In the genomic region with DNA sequence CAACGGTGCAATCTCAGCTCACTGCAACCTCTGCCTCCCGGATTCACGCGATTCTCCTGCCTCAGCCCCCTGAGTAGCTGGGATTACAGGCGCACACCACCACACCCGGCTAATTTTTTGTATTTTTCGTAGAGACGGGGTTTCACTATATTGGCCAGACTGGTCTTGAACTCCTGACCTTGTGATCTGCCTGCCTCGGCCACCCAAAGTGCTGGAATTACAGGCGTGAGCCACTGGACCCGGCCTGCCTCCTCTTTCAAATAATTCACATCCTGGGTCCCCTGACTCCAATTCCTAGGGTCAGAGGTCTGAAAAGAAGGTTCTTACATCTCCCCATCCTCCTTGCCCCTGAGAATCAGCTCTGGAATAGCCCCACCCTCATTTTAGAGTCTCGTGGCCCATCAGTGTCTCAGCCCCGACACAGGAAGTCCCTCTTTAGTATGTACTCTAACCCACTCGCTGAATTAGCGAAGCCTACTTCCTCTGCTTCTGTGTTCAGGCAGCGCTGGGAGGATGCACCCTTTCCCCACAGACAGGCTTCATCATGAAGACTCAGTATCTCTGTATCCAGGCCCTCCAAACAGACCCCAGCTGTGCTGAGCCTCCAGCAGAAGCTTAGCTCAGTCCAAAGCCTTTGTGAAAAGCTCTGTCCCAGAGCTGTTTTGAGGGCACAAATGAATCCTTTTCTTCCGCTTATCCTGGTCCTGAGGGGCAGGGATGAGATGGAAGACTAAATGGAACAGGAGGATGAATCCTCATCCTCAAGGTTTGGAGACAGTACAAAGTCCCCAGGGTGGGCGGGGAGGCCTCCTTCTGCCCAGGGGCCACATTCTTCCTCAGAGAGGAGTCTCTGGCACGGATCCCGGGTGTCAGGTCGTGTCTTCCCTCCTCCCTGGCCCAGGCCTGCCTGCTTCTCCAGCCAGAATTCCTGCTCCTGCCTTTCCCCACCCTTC, we compare ENCODE assay signal across 8 cellular contexts. TPM values are rescaled to one million over a fixed set of nuclear protein-coding genes. Genes with fewer than 3 reads are reported as not detected.
A peak's percentile ranks its signal among the peaks of the same experiment; 100 is the strongest.
DNase-seq lines count a peak whose midpoint lies in the region; ATAC-seq and TF ChIP-seq lines count a peak whose summit lies in the region.

No MANE protein-coding gene starts in this region.

- H3K4me3 Mint-ChIP-seq in CD4-positive, CD25-positive, alpha-beta regulatory T cell = peak overlapping the region; percentile 85 to 88 (median 87)
- H3K4me3 Mint-ChIP-seq in osteocyte (ENCODE audit: unreplicated experiment) = no peak overlapping the region

- peaks cover 15 to 72% (median 32%) of the 10 kb centered on the region in 4 donors for H3K4me1 Mint-ChIP-seq in CD4-positive, CD25-positive, alpha-beta regulatory T cell
- peaks cover 44% of the 10 kb centered on the region for H3K4me1 Mint-ChIP-seq in osteocyte (ENCODE audit: unreplicated experiment)

- H3K9me3 ChIP-seq in CD4-positive, CD25-positive, alpha-beta regulatory T cell (ENCODE audit: control insufficient read depth in 2 of 2, low read length in 2 of 2) = no peaks in the 10 kb centered on the region

- H3K4me1 ChIP-seq in CD4-positive, CD25-positive, alpha-beta regulatory T cell (ENCODE audit: control insufficient read depth, insufficient read depth, low read length, poor library complexity, severe bottlenecking) = peaks cover 59% of the 10 kb centered on the region

- peak; percentile 82 to 83 for ATAC-seq in CD4-positive, CD25-positive, alpha-beta regulatory T cell (ENCODE audit: low read depth in 2 of 2)
- peak; percentile 60 for ATAC-seq in GM18907 (IDR thresholded peaks at IDR 0.05; ENCODE audit: unreplicated experiment)
- ATAC-seq in HG03196 (IDR thresholded peaks at IDR 0.05; ENCODE audit: unreplicated experiment) = peak; percentile 64

- H3K27me3 Mint-ChIP-seq in CD4-positive, CD25-positive, alpha-beta regulatory T cell = peaks cover 4% of the 10 kb centered on the region
- no peaks in the 10 kb centered on the region for H3K27me3 Mint-ChIP-seq in osteocyte (ENCODE audit: unreplicated experiment)

- H3K27me3 ChIP-seq in CD4-positive, CD25-positive, alpha-beta regulatory T cell (ENCODE audit: control insufficient read depth, insufficient read depth, low read length) = no peaks in the 10 kb centered on the region

- H3K4me3 ChIP-seq in CD4-positive, CD25-positive, alpha-beta regulatory T cell (ENCODE audit: low read depth, low read length) = peak overlapping the region; percentile 44

- no peak for TF ChIP-seq CTCF in osteocyte (IDR thresholded peaks at IDR 0.05)

- H3K27ac Mint-ChIP-seq in CD4-positive, CD25-positive, alpha-beta regulatory T cell = peak overlapping the region; percentile 95 to 99 (median 96)
- peak overlapping the region; percentile 80 for H3K27ac Mint-ChIP-seq in osteocyte (ENCODE audit: unreplicated experiment)

- H3K36me3 Mint-ChIP-seq in CD4-positive, CD25-positive, alpha-beta regulatory T cell = peaks cover 12% of the 10 kb centered on the region
- no peaks in the 10 kb centered on the region for H3K36me3 Mint-ChIP-seq in osteocyte (ENCODE audit: unreplicated experiment)

- H3K9me3 Mint-ChIP-seq in CD4-positive, CD25-positive, alpha-beta regulatory T cell = no peaks in the 10 kb centered on the region
- H3K9me3 Mint-ChIP-seq in osteocyte (ENCODE audit: unreplicated experiment) = no peaks in the 10 kb centered on the region

- H3K27ac ChIP-seq in CD4-positive, CD25-positive, alpha-beta regulatory T cell (ENCODE audit: insufficient read depth, low read length, poor library complexity, severe bottlenecking) = peak overlapping the region; percentile 76
- peak overlapping the region; percentile 54 for H3K27ac ChIP-seq in cingulate gyrus (ENCODE audit: low read depth, low read length)

- no peaks in the 10 kb centered on the region for H3K36me3 ChIP-seq in CD4-positive, CD25-positive, alpha-beta regulatory T cell (ENCODE audit: control insufficient read depth, insufficient read depth, low read length)

- peak in 2 of 3 donors; percentile 62 to 88 for DNase-seq in CD4-positive, CD25-positive, alpha-beta regulatory T cell
- peak in 3 of 5 donors; percentile 22 to 76 (median 43) for DNase-seq in T-helper 1 cell
- no peak for DNase-seq in osteocyte (ENCODE audit: extremely low spot score, unreplicated experiment)
- no peak for DNase-seq in NCI-H1048 (lab: John Stamatoyannopoulos, UW)
- no peak for DNase-seq in NCI-H2107 treated with DMSO at 0.1 percent for 48 hours (lab: John Stamatoyannopoulos, UW; ENCODE audit: unreplicated experiment)

RNA-seq across cellular contexts. Expression of gene LPAR5, which starts 3.5 kb away (rescaled TPM):
- 7.0 TPM for total RNA-seq in CD4-positive, CD25-positive, alpha-beta regulatory T cell
- polyA plus RNA-seq in CD4-positive, CD25-positive, alpha-beta regulatory T cell = 10 to 100 TPM in 1 of 4 donors, 1 to 10 TPM in 3; 6.6 to 17.3 (median 8.6) TPM
- 0.32 and 0.50 TPM in 2 replicates for total RNA-seq in osteocyte

RNA-seq across cellular contexts. Expression of gene ACRBP, which starts 14.9 kb away (rescaled TPM):
- 13.7 TPM for total RNA-seq in CD4-positive, CD25-positive, alpha-beta regulatory T cell
- polyA plus RNA-seq in CD4-positive, CD25-positive, alpha-beta regulatory T cell = under 1 TPM in 1 of 4 donors, not detected in 3; 0.41 TPM
- 0.73 and 1.0 TPM in 2 replicates for total RNA-seq in osteocyte

RNA-seq across cellular contexts. Expression of gene CHD4, which starts 25.1 kb away (rescaled TPM):
- 474 TPM for total RNA-seq in CD4-positive, CD25-positive, alpha-beta regulatory T cell
- polyA plus RNA-seq in CD4-positive, CD25-positive, alpha-beta regulatory T cell = 10 to 100 TPM; 32.2 to 43.4 (median 38.8) TPM
- total RNA-seq in osteocyte = 348 and 351 TPM in 2 replicates

RNA-seq across cellular contexts. Expression of gene ING4, which starts 30.6 kb away (rescaled TPM):
- 34.6 TPM for total RNA-seq in CD4-positive, CD25-positive, alpha-beta regulatory T cell
- 10 to 100 TPM; 70.5 to 90.6 (median 82.4) TPM for polyA plus RNA-seq in CD4-positive, CD25-positive, alpha-beta regulatory T cell
- 56.7 and 58.8 TPM in 2 replicates for total RNA-seq in osteocyte

RNA-seq across cellular contexts. Expression of gene ZNF384, which starts 56.9 kb away (rescaled TPM):
- 68.3 TPM for total RNA-seq in CD4-positive, CD25-positive, alpha-beta regulatory T cell
- 10 to 100 TPM; 13.4 to 25.3 (median 19.6) TPM for polyA plus RNA-seq in CD4-positive, CD25-positive, alpha-beta regulatory T cell
- total RNA-seq in osteocyte = 66.6 and 68.3 TPM in 2 replicates

Comparison
In these comparisons a context has a peak if more than half of its experiments do, and no peak if none do; other contexts are left out.
1. DNase-seq: peak in CD4-positive, CD25-positive, alpha-beta regulatory T cell (2 of 3) and T-helper 1 cell (3 of 5); none in osteocyte (single experiment), NCI-H1048 (single experiment) and NCI-H2107 treated with DMSO at 0.1 percent for 48 hours (single experiment).
2. Peak in every context shown above with its lines, with median percentiles within 50 percentile points of each other: ATAC-seq.